Comparison of ENCODE assay signal across 1 cellular context in genomic region chr6:27096834-27097511, GRCh38.
TF ChIP-seq lines count a peak whose summit lies in the region.

No MANE protein-coding gene starts in this region.

TF ChIP-seq in K562, 482 proteins besides CTCF, POLR2A, EP300 and RAD21 (continued from another document and continues in another):
- no peak for TF ChIP-seq TEAD2 (tag; IDR thresholded peaks at IDR 0.05)
- TF ChIP-seq, protein P1, sequence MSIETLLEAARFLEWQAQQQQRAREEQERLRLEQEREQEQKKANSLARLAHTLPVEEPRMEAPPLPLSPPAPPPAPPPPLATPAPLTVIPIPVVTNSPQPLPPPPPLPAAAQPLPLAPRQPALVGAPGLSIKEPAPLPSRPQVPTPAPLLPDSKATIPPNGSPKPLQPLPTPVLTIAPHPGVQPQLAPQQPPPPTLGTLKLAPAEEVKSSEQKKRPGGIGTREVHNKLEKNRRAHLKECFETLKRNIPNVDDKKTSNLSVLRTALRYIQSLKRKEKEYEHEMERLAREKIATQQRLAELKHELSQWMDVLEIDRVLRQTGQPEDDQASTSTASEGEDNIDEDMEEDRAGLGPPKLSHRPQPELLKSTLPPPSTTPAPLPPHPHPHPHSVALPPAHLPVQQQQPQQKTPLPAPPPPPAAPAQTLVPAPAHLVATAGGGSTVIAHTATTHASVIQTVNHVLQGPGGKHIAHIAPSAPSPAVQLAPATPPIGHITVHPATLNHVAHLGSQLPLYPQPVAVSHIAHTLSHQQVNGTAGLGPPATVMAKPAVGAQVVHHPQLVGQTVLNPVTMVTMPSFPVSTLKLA (conservative IDR thresholded peaks at IDR 0.05) = 0 out of 4 replicates have a peak, but pooled peaks of 1 of the 2 experiments have one; percentile 21
- TF ChIP-seq CTBP1 (IDR thresholded peaks at IDR 0.05; ENCODE audit: borderline replicate concordance) = no peak
- TF ChIP-seq MBD2 (IDR thresholded peaks at IDR 0.05; ENCODE audit: borderline replicate concordance, low read depth) = 0 out of 2 replicates have a peak, but pooled peaks have one; percentile 23
- TF ChIP-seq IRF2 (CRISPR knock-in tag; IDR thresholded peaks at IDR 0.05) = no peak
- TF ChIP-seq CBX2 (IDR thresholded peaks at IDR 0.05; ENCODE audit: insufficient read depth, low read length, poor library complexity, severe bottlenecking) = no peak
- no peak for TF ChIP-seq RCOR1 (IDR thresholded peaks at IDR 0.05; ENCODE audit: borderline replicate concordance in 1 of 2, low read depth in 2 of 2, low read length in 2 of 2)
- no peak for TF ChIP-seq BCLAF1 (IDR thresholded peaks at IDR 0.05; ENCODE audit: borderline replicate concordance in 1 of 2, control insufficient read depth in 1 of 2, low read depth in 2 of 2, low read length in 1 of 2)
- no peak for TF ChIP-seq SMARCB1 (IDR thresholded peaks at IDR 0.05; ENCODE audit: insufficient read length, low read depth)
- TF ChIP-seq PURB (CRISPR knock-in tag; IDR thresholded peaks at IDR 0.05; ENCODE audit: low read depth) = no peak
- TF ChIP-seq CXXC5 (CRISPR knock-in tag; IDR thresholded peaks at IDR 0.05) = 0 out of 2 replicates have a peak, but pooled peaks have one; percentile 39
- TF ChIP-seq, protein P2, sequence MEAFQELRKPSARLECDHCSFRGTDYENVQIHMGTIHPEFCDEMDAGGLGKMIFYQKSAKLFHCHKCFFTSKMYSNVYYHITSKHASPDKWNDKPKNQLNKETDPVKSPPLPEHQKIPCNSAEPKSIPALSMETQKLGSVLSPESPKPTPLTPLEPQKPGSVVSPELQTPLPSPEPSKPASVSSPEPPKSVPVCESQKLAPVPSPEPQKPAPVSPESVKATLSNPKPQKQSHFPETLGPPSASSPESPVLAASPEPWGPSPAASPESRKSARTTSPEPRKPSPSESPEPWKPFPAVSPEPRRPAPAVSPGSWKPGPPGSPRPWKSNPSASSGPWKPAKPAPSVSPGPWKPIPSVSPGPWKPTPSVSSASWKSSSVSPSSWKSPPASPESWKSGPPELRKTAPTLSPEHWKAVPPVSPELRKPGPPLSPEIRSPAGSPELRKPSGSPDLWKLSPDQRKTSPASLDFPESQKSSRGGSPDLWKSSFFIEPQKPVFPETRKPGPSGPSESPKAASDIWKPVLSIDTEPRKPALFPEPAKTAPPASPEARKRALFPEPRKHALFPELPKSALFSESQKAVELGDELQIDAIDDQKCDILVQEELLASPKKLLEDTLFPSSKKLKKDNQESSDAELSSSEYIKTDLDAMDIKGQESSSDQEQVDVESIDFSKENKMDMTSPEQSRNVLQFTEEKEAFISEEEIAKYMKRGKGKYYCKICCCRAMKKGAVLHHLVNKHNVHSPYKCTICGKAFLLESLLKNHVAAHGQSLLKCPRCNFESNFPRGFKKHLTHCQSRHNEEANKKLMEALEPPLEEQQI (IDR thresholded peaks at IDR 0.05) = peak; percentile 42; the same call in 1 of the 2 replicates
- TF ChIP-seq PHF8 (IDR thresholded peaks at IDR 0.05; ENCODE audit: borderline replicate concordance, low read length) = peak; percentile 43; the same call in 1 of the 2 replicates
- TF ChIP-seq, protein P3, sequence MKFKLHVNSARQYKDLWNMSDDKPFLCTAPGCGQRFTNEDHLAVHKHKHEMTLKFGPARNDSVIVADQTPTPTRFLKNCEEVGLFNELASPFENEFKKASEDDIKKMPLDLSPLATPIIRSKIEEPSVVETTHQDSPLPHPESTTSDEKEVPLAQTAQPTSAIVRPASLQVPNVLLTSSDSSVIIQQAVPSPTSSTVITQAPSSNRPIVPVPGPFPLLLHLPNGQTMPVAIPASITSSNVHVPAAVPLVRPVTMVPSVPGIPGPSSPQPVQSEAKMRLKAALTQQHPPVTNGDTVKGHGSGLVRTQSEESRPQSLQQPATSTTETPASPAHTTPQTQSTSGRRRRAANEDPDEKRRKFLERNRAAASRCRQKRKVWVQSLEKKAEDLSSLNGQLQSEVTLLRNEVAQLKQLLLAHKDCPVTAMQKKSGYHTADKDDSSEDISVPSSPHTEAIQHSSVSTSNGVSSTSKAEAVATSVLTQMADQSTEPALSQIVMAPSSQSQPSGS (CRISPR knock-in tag; IDR thresholded peaks at IDR 0.05) = no peak
- TF ChIP-seq GATAD2B (IDR thresholded peaks at IDR 0.05; ENCODE audit: borderline replicate concordance) = no peak
- no peak for TF ChIP-seq RBM14 (IDR thresholded peaks at IDR 0.05; ENCODE audit: borderline replicate concordance, insufficient read depth, low read depth, low read length)
- TF ChIP-seq, protein P4, sequence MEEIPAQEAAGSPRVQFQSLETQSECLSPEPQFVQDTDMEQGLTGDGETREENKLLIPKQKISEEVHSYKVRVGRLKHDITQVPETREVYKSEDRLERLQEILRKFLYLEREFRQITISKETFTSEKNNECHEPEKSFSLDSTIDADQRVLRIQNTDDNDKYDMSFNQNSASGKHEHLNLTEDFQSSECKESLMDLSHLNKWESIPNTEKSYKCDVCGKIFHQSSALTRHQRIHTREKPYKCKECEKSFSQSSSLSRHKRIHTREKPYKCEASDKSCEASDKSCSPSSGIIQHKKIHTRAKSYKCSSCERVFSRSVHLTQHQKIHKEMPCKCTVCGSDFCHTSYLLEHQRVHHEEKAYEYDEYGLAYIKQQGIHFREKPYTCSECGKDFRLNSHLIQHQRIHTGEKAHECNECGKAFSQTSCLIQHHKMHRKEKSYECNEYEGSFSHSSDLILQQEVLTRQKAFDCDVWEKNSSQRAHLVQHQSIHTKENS (CRISPR knock-in tag; IDR thresholded peaks at IDR 0.05) = no peak
- TF ChIP-seq ETV1 (tag; conservative IDR thresholded peaks at IDR 0.05; ENCODE audit: low read depth) = no peak
- TF ChIP-seq, protein P5, sequence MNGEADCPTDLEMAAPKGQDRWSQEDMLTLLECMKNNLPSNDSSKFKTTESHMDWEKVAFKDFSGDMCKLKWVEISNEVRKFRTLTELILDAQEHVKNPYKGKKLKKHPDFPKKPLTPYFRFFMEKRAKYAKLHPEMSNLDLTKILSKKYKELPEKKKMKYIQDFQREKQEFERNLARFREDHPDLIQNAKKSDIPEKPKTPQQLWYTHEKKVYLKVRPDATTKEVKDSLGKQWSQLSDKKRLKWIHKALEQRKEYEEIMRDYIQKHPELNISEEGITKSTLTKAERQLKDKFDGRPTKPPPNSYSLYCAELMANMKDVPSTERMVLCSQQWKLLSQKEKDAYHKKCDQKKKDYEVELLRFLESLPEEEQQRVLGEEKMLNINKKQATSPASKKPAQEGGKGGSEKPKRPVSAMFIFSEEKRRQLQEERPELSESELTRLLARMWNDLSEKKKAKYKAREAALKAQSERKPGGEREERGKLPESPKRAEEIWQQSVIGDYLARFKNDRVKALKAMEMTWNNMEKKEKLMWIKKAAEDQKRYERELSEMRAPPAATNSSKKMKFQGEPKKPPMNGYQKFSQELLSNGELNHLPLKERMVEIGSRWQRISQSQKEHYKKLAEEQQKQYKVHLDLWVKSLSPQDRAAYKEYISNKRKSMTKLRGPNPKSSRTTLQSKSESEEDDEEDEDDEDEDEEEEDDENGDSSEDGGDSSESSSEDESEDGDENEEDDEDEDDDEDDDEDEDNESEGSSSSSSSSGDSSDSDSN (IDR thresholded peaks at IDR 0.05; ENCODE audit: borderline replicate concordance in 1 of 2, low read depth in 2 of 2, low read length in 2 of 2) = no peak
- TF ChIP-seq, protein P6, sequence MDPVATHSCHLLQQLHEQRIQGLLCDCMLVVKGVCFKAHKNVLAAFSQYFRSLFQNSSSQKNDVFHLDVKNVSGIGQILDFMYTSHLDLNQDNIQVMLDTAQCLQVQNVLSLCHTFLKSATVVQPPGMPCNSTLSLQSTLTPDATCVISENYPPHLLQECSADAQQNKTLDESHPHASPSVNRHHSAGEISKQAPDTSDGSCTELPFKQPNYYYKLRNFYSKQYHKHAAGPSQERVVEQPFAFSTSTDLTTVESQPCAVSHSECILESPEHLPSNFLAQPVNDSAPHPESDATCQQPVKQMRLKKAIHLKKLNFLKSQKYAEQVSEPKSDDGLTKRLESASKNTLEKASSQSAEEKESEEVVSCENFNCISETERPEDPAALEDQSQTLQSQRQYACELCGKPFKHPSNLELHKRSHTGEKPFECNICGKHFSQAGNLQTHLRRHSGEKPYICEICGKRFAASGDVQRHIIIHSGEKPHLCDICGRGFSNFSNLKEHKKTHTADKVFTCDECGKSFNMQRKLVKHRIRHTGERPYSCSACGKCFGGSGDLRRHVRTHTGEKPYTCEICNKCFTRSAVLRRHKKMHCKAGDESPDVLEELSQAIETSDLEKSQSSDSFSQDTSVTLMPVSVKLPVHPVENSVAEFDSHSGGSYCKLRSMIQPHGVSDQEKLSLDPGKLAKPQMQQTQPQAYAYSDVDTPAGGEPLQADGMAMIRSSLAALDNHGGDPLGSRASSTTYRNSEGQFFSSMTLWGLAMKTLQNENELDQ (CRISPR knock-in tag; IDR thresholded peaks at IDR 0.05; ENCODE audit: borderline replicate concordance) = no peak
- no peak for TF ChIP-seq SLC30A9 (CRISPR knock-in tag; IDR thresholded peaks at IDR 0.05)
- TF ChIP-seq, protein P7, sequence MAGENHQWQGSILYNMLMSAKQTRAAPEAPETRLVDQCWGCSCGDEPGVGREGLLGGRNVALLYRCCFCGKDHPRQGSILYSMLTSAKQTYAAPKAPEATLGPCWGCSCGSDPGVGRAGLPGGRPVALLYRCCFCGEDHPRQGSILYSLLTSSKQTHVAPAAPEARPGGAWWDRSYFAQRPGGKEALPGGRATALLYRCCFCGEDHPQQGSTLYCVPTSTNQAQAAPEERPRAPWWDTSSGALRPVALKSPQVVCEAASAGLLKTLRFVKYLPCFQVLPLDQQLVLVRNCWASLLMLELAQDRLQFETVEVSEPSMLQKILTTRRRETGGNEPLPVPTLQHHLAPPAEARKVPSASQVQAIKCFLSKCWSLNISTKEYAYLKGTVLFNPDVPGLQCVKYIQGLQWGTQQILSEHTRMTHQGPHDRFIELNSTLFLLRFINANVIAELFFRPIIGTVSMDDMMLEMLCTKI (IDR thresholded peaks at IDR 0.05; ENCODE audit: partially characterized antibody) = no peak
- TF ChIP-seq ZNF444 (CRISPR knock-in tag; IDR thresholded peaks at IDR 0.05) = no peak
- no peak for TF ChIP-seq TFAM (CRISPR knock-in tag; conservative IDR thresholded peaks at IDR 0.05)
- TF ChIP-seq CEBPG (CRISPR knock-in tag; IDR thresholded peaks at IDR 0.05) = no peak
- no peak for TF ChIP-seq CEBPG (tag; conservative IDR thresholded peaks at IDR 0.05 in 1 of 2, IDR thresholded peaks at IDR 0.05 in 1 of 2)
- TF ChIP-seq SNRNP70 (optimal IDR thresholded peaks at IDR 0.05; ENCODE audit: low read depth, low read length) = no peak
- TF ChIP-seq NRF1 (conservative IDR thresholded peaks at IDR 0.05 in 1 of 2, IDR thresholded peaks at IDR 0.05 in 1 of 2) = peak; percentile 43 to 52; a peak in 3 of 4 replicates
- TF ChIP-seq, protein P8, sequence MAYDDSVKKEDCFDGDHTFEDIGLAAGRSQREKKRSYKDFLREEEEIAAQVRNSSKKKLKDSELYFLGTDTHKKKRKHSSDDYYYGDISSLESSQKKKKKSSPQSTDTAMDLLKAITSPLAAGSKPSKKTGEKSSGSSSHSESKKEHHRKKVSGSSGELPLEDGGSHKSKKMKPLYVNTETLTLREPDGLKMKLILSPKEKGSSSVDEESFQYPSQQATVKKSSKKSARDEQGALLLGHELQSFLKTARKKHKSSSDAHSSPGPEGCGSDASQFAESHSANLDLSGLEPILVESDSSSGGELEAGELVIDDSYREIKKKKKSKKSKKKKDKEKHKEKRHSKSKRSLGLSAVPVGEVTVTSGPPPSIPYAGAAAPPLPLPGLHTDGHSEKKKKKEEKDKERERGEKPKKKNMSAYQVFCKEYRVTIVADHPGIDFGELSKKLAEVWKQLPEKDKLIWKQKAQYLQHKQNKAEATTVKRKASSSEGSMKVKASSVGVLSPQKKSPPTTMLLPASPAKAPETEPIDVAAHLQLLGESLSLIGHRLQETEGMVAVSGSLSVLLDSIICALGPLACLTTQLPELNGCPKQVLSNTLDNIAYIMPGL (CRISPR knock-in tag; IDR thresholded peaks at IDR 0.05) = no peak
- no peak for TF ChIP-seq SMAD4 (CRISPR knock-in tag; conservative IDR thresholded peaks at IDR 0.05)
- TF ChIP-seq, protein P9, sequence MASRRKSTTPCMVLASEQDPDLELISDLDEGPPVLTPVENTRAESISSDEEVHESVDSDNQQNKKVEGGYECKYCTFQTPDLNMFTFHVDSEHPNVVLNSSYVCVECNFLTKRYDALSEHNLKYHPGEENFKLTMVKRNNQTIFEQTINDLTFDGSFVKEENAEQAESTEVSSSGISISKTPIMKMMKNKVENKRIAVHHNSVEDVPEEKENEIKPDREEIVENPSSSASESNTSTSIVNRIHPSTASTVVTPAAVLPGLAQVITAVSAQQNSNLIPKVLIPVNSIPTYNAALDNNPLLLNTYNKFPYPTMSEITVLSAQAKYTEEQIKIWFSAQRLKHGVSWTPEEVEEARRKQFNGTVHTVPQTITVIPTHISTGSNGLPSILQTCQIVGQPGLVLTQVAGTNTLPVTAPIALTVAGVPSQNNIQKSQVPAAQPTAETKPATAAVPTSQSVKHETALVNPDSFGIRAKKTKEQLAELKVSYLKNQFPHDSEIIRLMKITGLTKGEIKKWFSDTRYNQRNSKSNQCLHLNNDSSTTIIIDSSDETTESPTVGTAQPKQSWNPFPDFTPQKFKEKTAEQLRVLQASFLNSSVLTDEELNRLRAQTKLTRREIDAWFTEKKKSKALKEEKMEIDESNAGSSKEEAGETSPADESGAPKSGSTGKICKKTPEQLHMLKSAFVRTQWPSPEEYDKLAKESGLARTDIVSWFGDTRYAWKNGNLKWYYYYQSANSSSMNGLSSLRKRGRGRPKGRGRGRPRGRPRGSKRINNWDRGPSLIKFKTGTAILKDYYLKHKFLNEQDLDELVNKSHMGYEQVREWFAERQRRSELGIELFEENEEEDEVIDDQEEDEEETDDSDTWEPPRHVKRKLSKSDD (conservative IDR thresholded peaks at IDR 0.05; ENCODE audit: low read length) = no peak
- TF ChIP-seq ZNF431 (CRISPR knock-in tag; IDR thresholded peaks at IDR 0.05) = 0 out of 2 replicates have a peak, but pooled peaks have one; percentile 30
- TF ChIP-seq E2F6 (IDR thresholded peaks at IDR 0.05; ENCODE audit: borderline replicate concordance in 1 of 2, extremely low read depth in 1 of 2, insufficient read depth in 1 of 2, insufficient read length in 1 of 2, low read depth in 1 of 2, low read length in 1 of 2, poor library complexity in 1 of 2, severe bottlenecking in 1 of 2) = peak in 1 of 2 experiments; percentile 51
